8 cellular contexts compared by ENCODE assay signal in genomic region chr7:12687213-12688171, GRCh38. TPM values are rescaled to one million over a fixed set of nuclear protein-coding genes. Genes with fewer than 3 reads are reported as not detected.
A peak's percentile ranks its signal among the peaks of the same experiment; 100 is the strongest.
DNase-seq lines count a peak whose midpoint lies in the region; ATAC-seq and TF ChIP-seq lines count a peak whose summit lies in the region.

Gene ARL4A, plus strand, starts transcription at chr7:12687633. Its CDS starts 622 bp downstream, at chr7:12688255.

- H3K4me1 ChIP-seq in endodermal cell (ENCODE audit: control insufficient read depth, insufficient read depth, low read length): peaks cover 2% of the 10 kb centered on the region
- peaks cover 4% of the 10 kb centered on the region for H3K4me1 ChIP-seq in mesenchymal stem cell (ENCODE audit: control insufficient read depth, insufficient read depth, low read depth, low read length)

- peak within 1 kb of the TSS; percentile 70 for H2BK15ac ChIP-seq in mesenchymal stem cell (ENCODE audit: low read depth, poor library complexity, severe bottlenecking)

- peak within 1 kb of the TSS; percentile 47 for H2BK5ac ChIP-seq in mesenchymal stem cell (ENCODE audit: low read depth, low read length, poor library complexity, severe bottlenecking)

- peak within 1 kb of the TSS; percentile 38 to 94 for H2BK12ac ChIP-seq in mesenchymal stem cell (ENCODE audit: low read length in 2 of 2)

- H2AFZ ChIP-seq in mesenchymal stem cell (ENCODE audit: low read depth, low read length): peak within 1 kb of the TSS; percentile 94

- peaks cover 3% of the 10 kb centered on the region for H3K36me3 Mint-ChIP-seq in endodermal cell (ENCODE audit: low read depth)

- H3K36me3 ChIP-seq in endodermal cell (ENCODE audit: control insufficient read depth, insufficient read depth, low read length) (no peaks in the 10 kb centered on the region), mesenchymal stem cell (ENCODE audit: control insufficient read depth in 1 of 2, insufficient read depth in 2 of 2, low read depth in 1 of 2, low read length in 2 of 2) (no peaks in the 10 kb centered on the region)

- H3K27me3 Mint-ChIP-seq in endodermal cell (ENCODE audit: insufficient read depth): no peaks in the 10 kb centered on the region

- no peaks in the 10 kb centered on the region for H3K9me3 Mint-ChIP-seq in endodermal cell

- peak within 1 kb of the TSS; percentile 70 for H3K9ac ChIP-seq in endodermal cell (ENCODE audit: extremely low read depth, low read length, poor library complexity, severe bottlenecking)
- H3K9ac ChIP-seq in mesenchymal stem cell (ENCODE audit: low read length): peak within 1 kb of the TSS; percentile 94

- H2AK5ac ChIP-seq in mesenchymal stem cell (ENCODE audit: low read length, severe bottlenecking): no peak within 1 kb of the TSS

- H3K4me3 ChIP-seq in endodermal cell (ENCODE audit: low read length) (peak within 1 kb of the TSS; percentile 94), mesenchymal stem cell (ENCODE audit: insufficient read depth in 1 of 2, low read depth in 1 of 2, low read length in 2 of 2) (peak within 1 kb of the TSS; percentile 82 to 91)

- H3K79me1 ChIP-seq in mesenchymal stem cell (replicated peaks; ENCODE audit: low read length, poor library complexity, severe bottlenecking): peaks cover 1% of the 10 kb centered on the region

- ATAC-seq in GM21360 (IDR thresholded peaks at IDR 0.05; ENCODE audit: unreplicated experiment): peak; percentile 80

- H4K8ac ChIP-seq in mesenchymal stem cell (ENCODE audit: low read length): peak within 1 kb of the TSS; percentile 92

- peak within 1 kb of the TSS; percentile 76 for H3K4me3 Mint-ChIP-seq in endodermal cell

- H3K4me1 Mint-ChIP-seq in endodermal cell: peaks cover 24% of the 10 kb centered on the region

- DNase-seq in CMK (ENCODE audit: low read depth) (peak; percentile 78), HT-29 (ENCODE audit: low spot score) (peak; percentile 100), NOMO-1 treated with dmso at 0.1 percent for 144 hours (lab: John Stamatoyannopoulos, UW; ENCODE audit: unreplicated experiment) (peak; percentile 96), endodermal cell (peak; percentile 100), mesenchymal stem cell (peak; percentile 98)
- DNase-seq in activated CD8-positive, alpha-beta memory T cell treated with anti-CD3 and anti-CD28 coated beads, Interleukin-2, amount 50 U/mL, for 24 hours (ENCODE audit: extremely low read depth): peak; percentile 88
- DNase-seq in stimulated activated CD8-positive, alpha-beta memory T cell treated with anti-CD3 and anti-CD28 coated beads, Interleukin-12 subunit alpha, Interleukin-12 subunit beta, amount 100 ng/mL, for 24 hours (ENCODE audit: extremely low read depth): peak; percentile 74

- H3K4me2 ChIP-seq in mesenchymal stem cell (ENCODE audit: low read length, poor library complexity, severe bottlenecking): peak within 1 kb of the TSS; percentile 74

- H4K91ac ChIP-seq in mesenchymal stem cell (ENCODE audit: low read length): peak within 1 kb of the TSS; percentile 91

- H3K27ac ChIP-seq in endodermal cell (ENCODE audit: low read depth, low read length) (peak within 1 kb of the TSS; percentile 75), mesenchymal stem cell (ENCODE audit: low read length, poor library complexity, severe bottlenecking) (peak within 1 kb of the TSS; percentile 55)

- H3K14ac ChIP-seq in mesenchymal stem cell (ENCODE audit: low read length in 2 of 2): peak within 1 kb of the TSS in 1 of 2 experiments; percentile 61

- peak within 1 kb of the TSS; percentile 87 to 96 for H3K18ac ChIP-seq in mesenchymal stem cell (ENCODE audit: low read depth in 1 of 2, low read length in 2 of 2)

- no peak for TF ChIP-seq CTCF in endodermal cell (conservative IDR thresholded peaks at IDR 0.05)

- peak within 1 kb of the TSS in 1 of 2 experiments; percentile 67 for H3K23ac ChIP-seq in mesenchymal stem cell (ENCODE audit: low read length in 2 of 2)

- peak within 1 kb of the TSS; percentile 15 for H2BK120ac ChIP-seq in mesenchymal stem cell (ENCODE audit: low read depth, low read length)

- WGBS in endodermal cell (ENCODE audit: insufficient coverage in 1 of 2, insufficient read length in 1 of 2), 2 experiments: 0 to 2% methylated on average over 9 to 51 of the region's 51 CpGs
- under 1% methylated on average over 47 of the region's 51 CpGs for WGBS in mesenchymal stem cell

- no peaks in the 10 kb centered on the region for H3K9me3 ChIP-seq in endodermal cell (ENCODE audit: control insufficient read depth, low read length)
- H3K9me3 ChIP-seq in mesenchymal stem cell (ENCODE audit: control insufficient read depth, low read length): no peaks in the 10 kb centered on the region

- H3K27ac Mint-ChIP-seq in endodermal cell: peak within 1 kb of the TSS; percentile 93

- H3K27me3 ChIP-seq in endodermal cell (ENCODE audit: control insufficient read depth, insufficient read depth, low read length, poor library complexity, severe bottlenecking) (no peaks in the 10 kb centered on the region), mesenchymal stem cell (ENCODE audit: control insufficient read depth in 1 of 2, insufficient read depth in 1 of 2, low read length in 2 of 2) (no peaks in the 10 kb centered on the region)

- H3K4ac ChIP-seq in mesenchymal stem cell (ENCODE audit: low read depth in 1 of 2, low read length in 2 of 2): peak within 1 kb of the TSS; percentile 36 to 90

RNA-seq across cellular contexts. Expression of gene ARL4A, which starts in this region (rescaled TPM):
- total RNA-seq in HT-29 (2014; rRNA removed; shearing (Covaris generic)): 24.2 and 26.8 TPM in 2 replicates
- total RNA-seq in endodermal cell: 10 to 100 TPM; 19.1 to 26.4 TPM
- polyA plus RNA-seq in endodermal cell (2013, experiment 1 of 2): 67.5 TPM
- 56.6 TPM for polyA plus RNA-seq in endodermal cell (2013, experiment 2 of 2)
- polyA plus RNA-seq in mesenchymal stem cell (2013, experiment 1 of 2): 28.2 TPM
- 27.7 TPM for polyA plus RNA-seq in mesenchymal stem cell (2013, experiment 2 of 2)

Comparison
In these comparisons a context has a peak if more than half of its experiments do, and no peak if none do; other contexts are left out.
1. Peak in every context shown above with its lines: DNase-seq, ATAC-seq, H3K4me3 ChIP-seq and H3K27ac ChIP-seq.